In genomic region chr5:93593476-93594060, GRCh38 we compare ENCODE assay signal across 22 cellular contexts. TPM values are rescaled to one million over a fixed set of nuclear protein-coding genes. Genes with fewer than 3 reads are reported as not detected.
DNase-seq lines count a peak whose midpoint lies in the region; ATAC-seq and TF ChIP-seq lines count a peak whose summit lies in the region.
"Had no signal": no experiment of that assay in that cellular context is flagged by ENCODE, and none has a peak within 500 bp of the region (broad histone marks: within the 10 kb centered on the region; RNA-seq: fewer than 3 reads in every experiment).

No MANE protein-coding gene starts in this region.

- H3K4me1 Mint-ChIP-seq in activated CD4-positive, alpha-beta T cell treated with anti-CD3 and anti-CD28 coated beads for 36 hours = peaks cover 18% of the 10 kb centered on the region
- peaks cover 5% of the 10 kb centered on the region for H3K4me1 Mint-ChIP-seq in progenitor cell of endocrine pancreas (ENCODE audit: low read depth)

- ATAC-seq in activated CD4-positive, alpha-beta T cell treated with anti-CD3 and anti-CD28 coated beads for 36 hours = no peak
- no peak for ATAC-seq in HG03469 (IDR thresholded peaks at IDR 0.05; ENCODE audit: unreplicated experiment)
- ATAC-seq in GM21447 (IDR thresholded peaks at IDR 0.05; ENCODE audit: unreplicated experiment) = no peak
- ATAC-seq: gastrocnemius medialis, HCT116, left ventricle myocardium superior had no signal

- peak; percentile 5 for DNase-seq in activated CD4-positive, alpha-beta T cell treated with anti-CD3 and anti-CD28 coated beads for 36 hours
- DNase-seq in activated CD4-positive, alpha-beta T cell treated with anti-CD3 and anti-CD28 coated beads, Interleukin-2, amount 50 U/mL, for 1 hour = no peak
- no peak for DNase-seq in brain microvascular endothelial cell
- no peak for DNase-seq in progenitor cell of endocrine pancreas (ENCODE audit: low spot score, unreplicated experiment)
- DNase-seq: activated B cell treated with CpG ODN at 0.5 μM for 24 hours, amniotic stem cell, Calu3, colonic mucosa, gastrocnemius medialis, left ventricle myocardium superior, NCI-H1105 treated with DMSO at 0.1 percent for 48 hours, NCI-H526 treated with DMSO at 0.1 percent for 48 hours had no signal

- POLR2A ChIA-PET in activated CD4-positive, alpha-beta T cell treated with anti-CD3 and anti-CD28 coated beads for 36 hours (lab: Charles Lee) = no interaction called here

- no peak overlapping the region for H3K4me3 Mint-ChIP-seq in activated CD4-positive, alpha-beta T cell treated with anti-CD3 and anti-CD28 coated beads for 36 hours
- H3K4me3 Mint-ChIP-seq in progenitor cell of endocrine pancreas (ENCODE audit: low read depth) = no peak overlapping the region
- H3K4me3 Mint-ChIP-seq: activated B cell treated with CpG ODN at 0.5 μM for 24 hours had no signal

- in situ Hi-C loops in brain microvascular endothelial cell (cut with HindIII; ENCODE audit: low pct_ligation_motif_present, low sequenced_read_pairs) = no loop called here

- H3K27me3 Mint-ChIP-seq in activated CD4-positive, alpha-beta T cell treated with anti-CD3 and anti-CD28 coated beads for 36 hours = peaks cover 74% of the 10 kb centered on the region
- H3K27me3 Mint-ChIP-seq in progenitor cell of endocrine pancreas = peaks cover 89% of the 10 kb centered on the region

- CTCF ChIA-PET in activated CD4-positive, alpha-beta T cell treated with anti-CD3 and anti-CD28 coated beads for 36 hours (lab: Charles Lee) = interaction anchor here (0.7 to 1.1 kb wide), 2 partner anchors 14 to 15 kb away, joined by 3 read pairs; no protein-coding TSS in a partner anchor

- H3K27me3 ChIP-seq in brain microvascular endothelial cell (replicated peaks) = no peaks in the 10 kb centered on the region
- H3K27me3 ChIP-seq in layer of hippocampus (ENCODE audit: control insufficient read depth, insufficient read depth, low read length) = peaks cover 5% of the 10 kb centered on the region
- H3K27me3 ChIP-seq: SJSA1 had no signal

- peaks cover 8% of the 10 kb centered on the region for H3K36me3 Mint-ChIP-seq in activated CD4-positive, alpha-beta T cell treated with anti-CD3 and anti-CD28 coated beads for 36 hours (ENCODE audit: low read depth)
- H3K36me3 Mint-ChIP-seq in progenitor cell of endocrine pancreas (ENCODE audit: insufficient read depth) = peaks cover 33% of the 10 kb centered on the region

- H3K4me3 ChIP-seq in brain microvascular endothelial cell (ENCODE audit: low read depth, low read length) = peak overlapping the region; percentile 37
- H3K4me3 ChIP-seq: colonic mucosa, gastrocnemius medialis, SJSA1 had no signal

- H3K27ac ChIP-seq in brain microvascular endothelial cell (no peak overlapping the region), layer of hippocampus (ENCODE audit: low read depth, low read length) (peak overlapping the region; percentile 43), temporal lobe (ENCODE audit: low read depth, low read length) (peak overlapping the region; percentile 57)
- H3K27ac ChIP-seq: 22Rv1, colonic mucosa, epithelial cell of prostate, gastrocnemius medialis, SJSA1 had no signal

- no peak overlapping the region for H3K27ac Mint-ChIP-seq in activated CD4-positive, alpha-beta T cell treated with anti-CD3 and anti-CD28 coated beads for 36 hours
- no peak overlapping the region for H3K27ac Mint-ChIP-seq in progenitor cell of endocrine pancreas
- H3K27ac Mint-ChIP-seq: activated B cell treated with CpG ODN at 0.5 μM for 24 hours had no signal

- H3K9me3 Mint-ChIP-seq in activated CD4-positive, alpha-beta T cell treated with anti-CD3 and anti-CD28 coated beads for 36 hours (ENCODE audit: low read depth) = no peaks in the 10 kb centered on the region
- H3K9me3 Mint-ChIP-seq in progenitor cell of endocrine pancreas (ENCODE audit: low read depth) = no peaks in the 10 kb centered on the region
- H3K9me3 Mint-ChIP-seq: activated B cell treated with CpG ODN at 0.5 μM for 24 hours had no signal

- TF ChIP-seq CTCF in brain microvascular endothelial cell (IDR thresholded peaks at IDR 0.05; ENCODE audit: low read depth, low read length, missing control alignments) (peak; percentile 45), progenitor cell of endocrine pancreas (IDR thresholded peaks at IDR 0.05; ENCODE audit: unreplicated experiment) (no peak)

- H3K36me3 ChIP-seq in brain microvascular endothelial cell (replicated peaks) = peaks cover 50% of the 10 kb centered on the region
- H3K36me3 ChIP-seq: colonic mucosa, gastrocnemius medialis had no signal

- intact Hi-C loops in activated CD4-positive, alpha-beta T cell treated with anti-CD3 and anti-CD28 coated beads for 36 hours (cut with DNase I, micrococcal nuclease) = no loop called here

RNA-seq across cellular contexts. Expression of gene NR2F1, which starts 10.5 kb away (rescaled TPM):
- not detected for total RNA-seq in activated CD4-positive, alpha-beta T cell treated with anti-CD3 and anti-CD28 coated beads for 36 hours
- total RNA-seq in temporal lobe (36.1 TPM), progenitor cell of endocrine pancreas (34.8 and 35.4 TPM in 2 replicates)
- total RNA-seq: activated B cell treated with CpG ODN at 0.5 μM for 24 hours; OCI-LY7; T-helper 2 cell treated with Interferon-gamma antibody and Interleukin-4, amounts not matched to agents 100 ng/mL and 5 ng/mL, for 36 hours had no signal

RNA-seq across cellular contexts. Expression of gene NR2F1-AS1, which starts 12.5 kb away (rescaled TPM):
- total RNA-seq in activated CD4-positive, alpha-beta T cell treated with anti-CD3 and anti-CD28 coated beads for 36 hours = not detected
- total RNA-seq in temporal lobe (50.4 TPM), progenitor cell of endocrine pancreas (6.3 and 10.6 TPM in 2 replicates)
- total RNA-seq: activated B cell treated with CpG ODN at 0.5 μM for 24 hours; OCI-LY7; T-helper 2 cell treated with Interferon-gamma antibody and Interleukin-4, amounts not matched to agents 100 ng/mL and 5 ng/mL, for 36 hours had no signal

Comparison
In these comparisons a context has a peak if more than half of its experiments do, and no peak if none do; other contexts are left out.
1. RNA of gene NR2F1, which starts 10.5 kb away (total RNA-seq): 36.1 TPM in temporal lobe (single experiment) and 34.8 to 35.4 TPM in progenitor cell of endocrine pancreas; not detected in activated CD4-positive, alpha-beta T cell treated with anti-CD3 and anti-CD28 coated beads for 36 hours; every median in the first group is over 10 times any median in the second.